ENCODE assay signal across 18 cellular contexts in genomic region chr17:41258406-41258805, GRCh38. TPM values are rescaled to one million over a fixed set of nuclear protein-coding genes. Genes with fewer than 3 reads are reported as not detected.
DNase-seq lines count a peak whose midpoint lies in the region; ATAC-seq, FAIRE-seq and TF ChIP-seq lines count a peak whose summit lies in the region.
"Had no signal": no experiment of that assay in that cellular context is flagged by ENCODE, and none has a peak within 500 bp of the region (broad histone marks: within the 10 kb centered on the region; RNA-seq: fewer than 3 reads in every experiment).

No MANE protein-coding gene starts in this region.

- no peak overlapping the region for H3K4me2 ChIP-seq in endothelial cell of umbilical vein (ENCODE audit: insufficient read depth, low read length)
- H3K4me2 ChIP-seq: BLaER1 had no signal

- H3K79me2 ChIP-seq in endothelial cell of umbilical vein (ENCODE audit: control insufficient read depth, insufficient read depth, low read length), result no peaks in the 10 kb centered on the region

- no peak for FAIRE-seq in endothelial cell of umbilical vein (lab: Jason Lieb, UNC)
- FAIRE-seq: GM12878, H1 had no signal

- no peak for TF ChIP-seq CTCF in AG10803 (conservative IDR thresholded peaks at IDR 0.05; ENCODE audit: low read length)
- no peak for TF ChIP-seq CTCF in endothelial cell of umbilical vein (IDR thresholded peaks at IDR 0.05; ENCODE audit: extremely low read depth in 1 of 2, insufficient read depth in 1 of 2, low read depth in 1 of 2, low read length in 2 of 2)
- no peak for TF ChIP-seq CTCF in breast epithelium (IDR thresholded peaks at IDR 0.05)

- H3K4me3 ChIP-seq in AG10803 (ENCODE audit: low read length) (no peak overlapping the region), endothelial cell of umbilical vein (replicated peaks in 1 of 3; ENCODE audit: insufficient read depth in 1 of 3, low read depth in 1 of 3, low read length in 3 of 3) (no peak overlapping the region), breast epithelium (no peak overlapping the region)
- H3K4me3 ChIP-seq: BLaER1, GM12878 had no signal

- TF ChIP-seq POLR2A in endothelial cell of umbilical vein (IDR thresholded peaks at IDR 0.05; ENCODE audit: low read depth, low read length) (no peak), breast epithelium (IDR thresholded peaks at IDR 0.05) (no peak)

- H3K9me3 ChIP-seq in endothelial cell of umbilical vein (replicated peaks; ENCODE audit: control insufficient read depth, insufficient read depth, low read length) (no peaks in the 10 kb centered on the region), breast epithelium (no peaks in the 10 kb centered on the region)
- H3K9me3 ChIP-seq: BLaER1 had no signal

- H3K36me3 ChIP-seq in endothelial cell of umbilical vein (ENCODE audit: control insufficient read depth in 2 of 2, extremely low read depth in 1 of 2, insufficient read depth in 2 of 2, low read length in 2 of 2) (no peaks in the 10 kb centered on the region), breast epithelium (no peaks in the 10 kb centered on the region)
- H3K36me3 ChIP-seq: BLaER1 had no signal

- no TSS peak for BruUV-seq in endothelial cell of umbilical vein (replicated peaks; lab: Mats Ljungman, UMichigan)

- CTCF ChIA-PET in endothelial cell of umbilical vein (lab: Charles Lee), result no interaction called here

- no peak overlapping the region for H3K4me3 Mint-ChIP-seq in effector memory CD8-positive, alpha-beta T cell
- H3K4me3 Mint-ChIP-seq: CD14-positive monocyte; CD4-positive, alpha-beta memory T cell; H9 had no signal

- no peaks in the 10 kb centered on the region for H3K9me3 Mint-ChIP-seq in effector memory CD8-positive, alpha-beta T cell
- H3K9me3 Mint-ChIP-seq: H9 had no signal

- peaks cover 66 to 68% of the 10 kb centered on the region in 2 donors for H3K27me3 Mint-ChIP-seq in effector memory CD8-positive, alpha-beta T cell

- dilution Hi-C loops in endothelial cell of umbilical vein (cut with MboI; ENCODE audit: extremely low pct_ligation_motif_present, low sequenced_read_pairs), result no loop called here

- no peak for ATAC-seq in effector memory CD8-positive, alpha-beta T cell (replicated peaks)
- no peak for ATAC-seq in HG03432 (IDR thresholded peaks at IDR 0.05; ENCODE audit: unreplicated experiment)
- ATAC-seq: GM12878 had no signal

- H3K27ac ChIP-seq in endothelial cell of umbilical vein (ENCODE audit: insufficient read depth, low read depth, low read length) (no peak overlapping the region), breast epithelium (no peak overlapping the region)
- H3K27ac ChIP-seq: BLaER1 had no signal

- H3K4me1 ChIP-seq in endothelial cell of umbilical vein (ENCODE audit: control insufficient read depth, extremely low read depth, insufficient read depth, low read length), result no peaks in the 10 kb centered on the region
- H3K4me1 ChIP-seq in breast epithelium, result no peaks in the 10 kb centered on the region
- H3K4me1 ChIP-seq: BLaER1 had no signal

- peak; percentile 73 for DNase-seq in AG10803 (ENCODE audit: low read depth)
- peak; percentile 0 for DNase-seq in endothelial cell of umbilical vein (ENCODE audit: low read depth, low spot score)
- peak; percentile 73 for DNase-seq in fibroblast of peridontal ligament (ENCODE audit: extremely low read depth)
- no peak for DNase-seq in effector memory CD8-positive, alpha-beta T cell
- DNase-seq in breast epithelium (ENCODE audit: low spot score in 2 of 2), result no peak
- DNase-seq: ACHN; CD4-positive, alpha-beta memory T cell; DMS153; DMS79 treated with DMSO at 0.1 percent for 48 hours; GF-D8; H9 had no signal

- no peak overlapping the region for H3K27ac Mint-ChIP-seq in effector memory CD8-positive, alpha-beta T cell
- H3K27ac Mint-ChIP-seq: CD14-positive monocyte; CD4-positive, alpha-beta memory T cell; H9 had no signal

- H3K27me3 ChIP-seq in endothelial cell of umbilical vein (ENCODE audit: control insufficient read depth in 2 of 2, insufficient read depth in 2 of 2, low read length in 2 of 2) (no peaks in the 10 kb centered on the region), breast epithelium (no peaks in the 10 kb centered on the region)
- H3K27me3 ChIP-seq: BLaER1 had no signal

- intact Hi-C loops in endothelial cell of umbilical vein (cut with micrococcal nuclease), result no loop called here
- intact Hi-C loops in breast epithelium (cut with DNase I; ENCODE audit: low total_unique reads), result no loop called here

- H2AFZ ChIP-seq in endothelial cell of umbilical vein (ENCODE audit: low read depth, low read length), result no peak overlapping the region

- no peaks in the 10 kb centered on the region for H3K9me1 ChIP-seq in endothelial cell of umbilical vein (replicated peaks; ENCODE audit: control insufficient read depth, extremely low read depth, insufficient read depth, low read length)

- no peaks in the 10 kb centered on the region for H4K20me1 ChIP-seq in endothelial cell of umbilical vein (replicated peaks; ENCODE audit: control insufficient read depth, extremely low read depth, insufficient read depth, low read length)
- H4K20me1 ChIP-seq: BLaER1 had no signal

- H3K4me1 Mint-ChIP-seq in effector memory CD8-positive, alpha-beta T cell (ENCODE audit: low read depth in 2 of 2), result peaks cover 0 to 1% of the 10 kb centered on the region in 2 donors
- H3K4me1 Mint-ChIP-seq: CD14-positive monocyte had no signal

- H3K9ac ChIP-seq in endothelial cell of umbilical vein (replicated peaks; ENCODE audit: extremely low read depth, insufficient read depth, low read length), result no peak overlapping the region
- H3K9ac ChIP-seq: BLaER1 had no signal

- POLR2A ChIA-PET in endothelial cell of umbilical vein (lab: Charles Lee), result no interaction called here

- no peaks in the 10 kb centered on the region for H3K36me3 Mint-ChIP-seq in effector memory CD8-positive, alpha-beta T cell (ENCODE audit: insufficient read depth)
- H3K36me3 Mint-ChIP-seq: CD14-positive monocyte; CD4-positive, alpha-beta memory T cell had no signal

TF ChIP-seq in endothelial cell of umbilical vein, 7 proteins besides CTCF, POLR2A, EP300 and RAD21 (continues in another document):
- TF ChIP-seq EZH2 (IDR thresholded peaks at IDR 0.05; ENCODE audit: borderline replicate concordance, low read depth, low read length, severe bottlenecking), result no peak
- no peak for TF ChIP-seq JUN (IDR thresholded peaks at IDR 0.05; ENCODE audit: borderline replicate concordance, insufficient read depth, insufficient read length, low read depth)
- no peak for TF ChIP-seq FOS (IDR thresholded peaks at IDR 0.05; ENCODE audit: borderline replicate concordance, insufficient read depth, low read length)

RNA-seq across cellular contexts. Expression of gene KRTAP9-9, which starts 3.2 kb away (rescaled TPM):
- total RNA-seq in endothelial cell of umbilical vein (not detected in 2 replicates), breast epithelium (not detected)
- not detected in 2 replicates for polyA plus RNA-seq in endothelial cell of umbilical vein
- not detected in 2 replicates for polyA plus RNA-seq in endothelial cell of umbilical vein (2011; cell fraction: cytosol; rRNA removed)
- polyA plus RNA-seq in endothelial cell of umbilical vein (2011; cell fraction: nucleus; rRNA removed), result not detected in 2 replicates
- not detected in 2 replicates for polyA plus RNA-seq in endothelial cell of umbilical vein (2012)
- not detected in 2 replicates for polyA minus RNA-seq in endothelial cell of umbilical vein
- not detected for polyA minus RNA-seq in endothelial cell of umbilical vein (2011; cell fraction: cytosol; rRNA and poly(A)+ RNA removed)
- not detected in 2 replicates for polyA minus RNA-seq in endothelial cell of umbilical vein (2011; cell fraction: nucleus; rRNA and poly(A)+ RNA removed)
- total RNA-seq: A172; CD4-positive, alpha-beta memory T cell; GM12878; H1; H9; HT-29 had no signal
- polyA plus RNA-seq: CD14-positive monocyte; CD4-positive, alpha-beta memory T cell; GM12878; H1 had no signal

RNA-seq across cellular contexts. Expression of gene KRTAP9-6, which starts 6.8 kb away (rescaled TPM):
- not detected in 2 replicates for total RNA-seq in endothelial cell of umbilical vein
- polyA plus RNA-seq in endothelial cell of umbilical vein, result not detected in 2 replicates
- polyA plus RNA-seq in endothelial cell of umbilical vein (2011; cell fraction: cytosol; rRNA removed), result not detected in 2 replicates
- not detected in 2 replicates for polyA plus RNA-seq in endothelial cell of umbilical vein (2011; cell fraction: nucleus; rRNA removed)
- polyA plus RNA-seq in endothelial cell of umbilical vein (2012), result not detected in 2 replicates
- polyA minus RNA-seq in endothelial cell of umbilical vein, result not detected in 2 replicates
- polyA minus RNA-seq in endothelial cell of umbilical vein (2011; cell fraction: cytosol; rRNA and poly(A)+ RNA removed), result not detected
- not detected in 2 replicates for polyA minus RNA-seq in endothelial cell of umbilical vein (2011; cell fraction: nucleus; rRNA and poly(A)+ RNA removed)
- total RNA-seq in breast epithelium, result not detected
- total RNA-seq: A172; CD4-positive, alpha-beta memory T cell; GM12878; H1; H9; HT-29 had no signal
- polyA plus RNA-seq: CD14-positive monocyte; CD4-positive, alpha-beta memory T cell; GM12878; H1 had no signal

RNA-seq across cellular contexts. Expression of gene KRTAP9-4, which starts 8.9 kb away (rescaled TPM):
- not detected in 2 replicates for total RNA-seq in endothelial cell of umbilical vein
- polyA plus RNA-seq in endothelial cell of umbilical vein, result not detected in 2 replicates
- polyA plus RNA-seq in endothelial cell of umbilical vein (2011; cell fraction: cytosol; rRNA removed), result not detected in 2 replicates
- polyA plus RNA-seq in endothelial cell of umbilical vein (2011; cell fraction: nucleus; rRNA removed), result not detected in 2 replicates
- not detected in 2 replicates for polyA plus RNA-seq in endothelial cell of umbilical vein (2012)
- not detected in 2 replicates for polyA minus RNA-seq in endothelial cell of umbilical vein
- polyA minus RNA-seq in endothelial cell of umbilical vein (2011; cell fraction: cytosol; rRNA and poly(A)+ RNA removed), result not detected
- polyA minus RNA-seq in endothelial cell of umbilical vein (2011; cell fraction: nucleus; rRNA and poly(A)+ RNA removed), result not detected in 2 replicates
- total RNA-seq in breast epithelium, result not detected
- total RNA-seq: A172; CD4-positive, alpha-beta memory T cell; GM12878; H1; H9; HT-29 had no signal
- polyA plus RNA-seq: CD14-positive monocyte; CD4-positive, alpha-beta memory T cell; GM12878; H1 had no signal

RNA-seq across cellular contexts. Expression of gene KRTAP9-7, which starts 17.1 kb away (rescaled TPM):
- total RNA-seq in endothelial cell of umbilical vein (not detected in 2 replicates), breast epithelium (not detected)
- not detected in 2 replicates for polyA plus RNA-seq in endothelial cell of umbilical vein
- polyA plus RNA-seq in endothelial cell of umbilical vein (2011; cell fraction: cytosol; rRNA removed), result not detected in 2 replicates
- polyA plus RNA-seq in endothelial cell of umbilical vein (2011; cell fraction: nucleus; rRNA removed), result not detected in 2 replicates
- polyA plus RNA-seq in endothelial cell of umbilical vein (2012), result not detected in 2 replicates
- not detected in 2 replicates for polyA minus RNA-seq in endothelial cell of umbilical vein
- polyA minus RNA-seq in endothelial cell of umbilical vein (2011; cell fraction: cytosol; rRNA and poly(A)+ RNA removed), result not detected
- polyA minus RNA-seq in endothelial cell of umbilical vein (2011; cell fraction: nucleus; rRNA and poly(A)+ RNA removed), result not detected in 2 replicates
- total RNA-seq: A172; CD4-positive, alpha-beta memory T cell; GM12878; H1; H9; HT-29 had no signal
- polyA plus RNA-seq: CD14-positive monocyte; CD4-positive, alpha-beta memory T cell; GM12878; H1 had no signal

RNA-seq across cellular contexts. Expression of gene KRTAP9-8, which starts 20.6 kb away (rescaled TPM):
- total RNA-seq in endothelial cell of umbilical vein (not detected in 2 replicates), breast epithelium (not detected)
- polyA plus RNA-seq in endothelial cell of umbilical vein, result not detected in 2 replicates
- polyA plus RNA-seq in endothelial cell of umbilical vein (2011; cell fraction: cytosol; rRNA removed), result not detected in 2 replicates
- polyA plus RNA-seq in endothelial cell of umbilical vein (2011; cell fraction: nucleus; rRNA removed), result not detected in 2 replicates
- polyA plus RNA-seq in endothelial cell of umbilical vein (2012), result not detected in 2 replicates
- polyA minus RNA-seq in endothelial cell of umbilical vein, result not detected in 2 replicates
- not detected for polyA minus RNA-seq in endothelial cell of umbilical vein (2011; cell fraction: cytosol; rRNA and poly(A)+ RNA removed)
- polyA minus RNA-seq in endothelial cell of umbilical vein (2011; cell fraction: nucleus; rRNA and poly(A)+ RNA removed), result not detected in 2 replicates
- total RNA-seq: A172; CD4-positive, alpha-beta memory T cell; GM12878; H1; H9; HT-29 had no signal
- polyA plus RNA-seq: CD14-positive monocyte; CD4-positive, alpha-beta memory T cell; GM12878; H1 had no signal

Comparison
In these comparisons a context has a peak if more than half of its experiments do, and no peak if none do; other contexts are left out.
1. DNase-seq: peak in AG10803 (single experiment), endothelial cell of umbilical vein (single experiment) and fibroblast of peridontal ligament (single experiment); none in effector memory CD8-positive, alpha-beta T cell (0 of 3) and breast epithelium (0 of 2).